Comparison of ENCODE assay signal across 8 cellular contexts in the genomic region with DNA sequence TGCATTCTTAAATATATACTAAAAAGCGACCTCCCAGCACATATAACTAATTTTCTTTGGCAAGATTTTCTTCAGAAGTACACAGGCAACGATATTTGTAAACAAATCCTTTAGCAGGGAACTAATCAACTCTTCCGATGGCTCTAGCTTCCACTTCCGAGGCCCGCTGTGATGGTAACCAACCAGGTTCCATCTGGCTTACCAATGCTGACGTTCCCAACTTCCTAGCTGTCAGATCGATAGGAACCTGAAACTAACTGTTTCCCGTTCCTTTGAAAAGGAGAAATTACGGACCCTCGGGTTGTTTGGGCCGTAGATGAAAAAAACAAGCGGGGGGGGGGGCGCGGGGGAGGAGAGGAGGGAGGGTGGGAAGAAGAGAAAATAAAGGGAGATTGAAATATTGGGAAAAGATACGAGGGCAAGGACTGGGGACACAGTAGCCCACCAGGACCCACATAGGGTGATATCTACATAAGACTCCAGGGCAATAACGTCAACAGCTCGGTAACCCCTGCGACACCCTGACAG. TPM values are rescaled to one million over a fixed set of nuclear protein-coding genes. Genes with fewer than 3 reads are reported as not detected.
DNase-seq lines count a peak whose midpoint lies in the region; ATAC-seq and TF ChIP-seq lines count a peak whose summit lies in the region.

No MANE protein-coding gene starts in this region.

- peak overlapping the region; percentile 92 to 98 for H3K4me3 Mint-ChIP-seq in stimulated activated naive B cell treated with anti-CD40 and anti-IgM and Interleukin-4, amounts not matched to agents 10 μg/mL and 1 μg/mL and 100 μg/mL, for 72 hours

- ATAC-seq in HG03354 (IDR thresholded peaks at IDR 0.05; ENCODE audit: poor library complexity, severe bottlenecking, unreplicated experiment): peak; percentile 11
- peak; percentile 54 for ATAC-seq in left lung
- ATAC-seq in stimulated activated naive B cell treated with anti-CD40 and anti-IgM and Interleukin-4, amounts not matched to agents 10 μg/mL and 1 μg/mL and 100 μg/mL, for 72 hours (replicated peaks): peak; percentile 48 to 60

- H3K9me3 ChIP-seq in left lung: no peaks in the 10 kb centered on the region

- H3K27me3 Mint-ChIP-seq in stimulated activated naive B cell treated with anti-CD40 and anti-IgM and Interleukin-4, amounts not matched to agents 10 μg/mL and 1 μg/mL and 100 μg/mL, for 72 hours: no peaks in the 10 kb centered on the region

- peak overlapping the region; percentile 89 to 97 for H3K4me3 ChIP-seq in left lung

- H3K36me3 ChIP-seq in left lung: peaks cover 0 to 15% of the 10 kb centered on the region in 2 donors

- H3K4me1 ChIP-seq in left lung: peaks cover 20 to 34% of the 10 kb centered on the region in 2 donors

- H3K27me3 ChIP-seq in left lung: no peaks in the 10 kb centered on the region

- DNase-seq in DMS153 treated with DMSO at 0.1 percent for 48 hours (lab: John Stamatoyannopoulos, UW; ENCODE audit: unreplicated experiment): peak; percentile 38
- DNase-seq in DMS153 (lab: John Stamatoyannopoulos, UW): no peak
- peak; percentile 16 for DNase-seq in T follicular helper cell (ENCODE audit: low read depth)
- no peak for DNase-seq in left lung
- DNase-seq in stimulated activated naive B cell treated with anti-CD40 and anti-IgM and Interleukin-4, amounts not matched to agents 10 μg/mL and 1 μg/mL and 100 μg/mL, for 72 hours: no peak
- DNase-seq in NK-92 (lab: John Stamatoyannopoulos, UW; ENCODE audit: unreplicated experiment): no peak

- peak overlapping the region; percentile 99 for H3K27ac Mint-ChIP-seq in stimulated activated naive B cell treated with anti-CD40 and anti-IgM and Interleukin-4, amounts not matched to agents 10 μg/mL and 1 μg/mL and 100 μg/mL, for 72 hours

- H3K4me1 Mint-ChIP-seq in stimulated activated naive B cell treated with anti-CD40 and anti-IgM and Interleukin-4, amounts not matched to agents 10 μg/mL and 1 μg/mL and 100 μg/mL, for 72 hours: peaks cover 21 to 22% of the 10 kb centered on the region in 2 donors

- H3K36me3 Mint-ChIP-seq in stimulated activated naive B cell treated with anti-CD40 and anti-IgM and Interleukin-4, amounts not matched to agents 10 μg/mL and 1 μg/mL and 100 μg/mL, for 72 hours: peaks cover 5 to 13% of the 10 kb centered on the region in 2 donors

- intact Hi-C loops in left lung (cut with DNase I): no loop called here

- no peak for TF ChIP-seq CTCF in left lung (IDR thresholded peaks at IDR 0.05)

- peaks cover 0 to 2% of the 10 kb centered on the region in 2 donors for H3K9me3 Mint-ChIP-seq in stimulated activated naive B cell treated with anti-CD40 and anti-IgM and Interleukin-4, amounts not matched to agents 10 μg/mL and 1 μg/mL and 100 μg/mL, for 72 hours

- H3K27ac ChIP-seq in cingulate gyrus (ENCODE audit: low read depth, low read length): peak overlapping the region; percentile 50
- peak overlapping the region; percentile 93 to 97 for H3K27ac ChIP-seq in left lung

RNA-seq across cellular contexts. Expression of gene GTF2B, which starts 0.5 kb away (rescaled TPM):
- total RNA-seq in left lung: 10 to 100 TPM; 21.6 to 22.9 TPM

Comparison
In these comparisons a context has a peak if more than half of its experiments do, and no peak if none do; other contexts are left out.
1. DNase-seq: peak in DMS153 treated with DMSO at 0.1 percent for 48 hours (single experiment) and T follicular helper cell (single experiment); none in DMS153 (single experiment), left lung (0 of 2), stimulated activated naive B cell treated with anti-CD40 and anti-IgM and Interleukin-4, amounts not matched to agents 10 μg/mL and 1 μg/mL and 100 μg/mL, for 72 hours (single experiment) and NK-92 (single experiment).
2. Peak in every context shown above with its lines, with median percentiles within 50 percentile points of each other: ATAC-seq.